Comparison of ENCODE assay signal across 17 cellular contexts in genomic region chr18:34764451-34764850, GRCh38. TPM values are rescaled to one million over a fixed set of nuclear protein-coding genes. Genes with fewer than 3 reads are reported as not detected.
DNase-seq lines count a peak whose midpoint lies in the region; TF ChIP-seq lines count a peak whose summit lies in the region.
"Had no signal": no experiment of that assay in that cellular context is flagged by ENCODE, and none has a peak within 500 bp of the region (broad histone marks: within the 10 kb centered on the region; RNA-seq: fewer than 3 reads in every experiment).

No MANE protein-coding gene starts in this region.

- no peaks in the 10 kb centered on the region for H3K4me1 ChIP-seq in Loucy (ENCODE audit: insufficient read depth, low read length, poor library complexity, severe bottlenecking)
- H3K4me1 ChIP-seq: HAP-1, SJCRH30 had no signal

- no peaks in the 10 kb centered on the region for H3K9me3 ChIP-seq in Loucy (ENCODE audit: insufficient read depth, low read depth, low read length)
- H3K9me3 ChIP-seq: HAP-1, SJCRH30 had no signal

- H3K79me2 ChIP-seq in Loucy (ENCODE audit: insufficient read depth, low read length) = no peaks in the 10 kb centered on the region

- no peaks in the 10 kb centered on the region for H3F3A ChIP-seq in Loucy (ENCODE audit: low read depth)

- H3K4me1 Mint-ChIP-seq in endothelial cell (ENCODE audit: unreplicated experiment) (peaks cover 28% of the 10 kb centered on the region), progenitor cell of endocrine pancreas (ENCODE audit: low read depth) (peaks cover 5% of the 10 kb centered on the region)
- H3K4me1 Mint-ChIP-seq: CD4-positive, alpha-beta memory T cell had no signal

- intact Hi-C loops in dorsolateral prefrontal cortex (cut with DNase I) = no loop called here

- H3K27ac ChIP-seq in dorsolateral prefrontal cortex = peak overlapping the region in 3 of 59 donors; percentile 10 to 60 (median 14)
- H3K27ac ChIP-seq: PC-9, SJCRH30 had no signal

- H3K27ac Mint-ChIP-seq in endothelial cell (ENCODE audit: unreplicated experiment) (no peak overlapping the region), progenitor cell of endocrine pancreas (no peak overlapping the region)
- H3K27ac Mint-ChIP-seq: CD4-positive, alpha-beta memory T cell had no signal

- H3K4me3 Mint-ChIP-seq in endothelial cell (ENCODE audit: unreplicated experiment) (no peak overlapping the region), progenitor cell of endocrine pancreas (ENCODE audit: low read depth) (no peak overlapping the region)
- H3K4me3 Mint-ChIP-seq: CD4-positive, alpha-beta memory T cell had no signal

- no peaks in the 10 kb centered on the region for H3K36me3 ChIP-seq in Loucy (ENCODE audit: insufficient read depth, low read length)
- H3K36me3 ChIP-seq: HAP-1, SJCRH30 had no signal

- H2AFZ ChIP-seq in Loucy (ENCODE audit: low read length) = no peak overlapping the region
- H2AFZ ChIP-seq: PC-9 had no signal

- H3K27me3 ChIP-seq in Loucy (ENCODE audit: insufficient read depth, low read length, poor library complexity, severe bottlenecking) = no peaks in the 10 kb centered on the region
- H3K27me3 ChIP-seq in dorsolateral prefrontal cortex = no peaks in the 10 kb centered on the region
- H3K27me3 ChIP-seq: SJCRH30 had no signal

- TF ChIP-seq CTCF in GM12872 (IDR thresholded peaks at IDR 0.05; ENCODE audit: insufficient read depth, low read depth, low read length) (0 out of 3 replicates have a peak, but pooled peaks have one; percentile 4), Loucy (conservative IDR thresholded peaks at IDR 0.05; ENCODE audit: low read length) (peak; percentile 20; the same call in 1 of the 2 replicates), endothelial cell (IDR thresholded peaks at IDR 0.05; ENCODE audit: unreplicated experiment) (peak; percentile 55), progenitor cell of endocrine pancreas (IDR thresholded peaks at IDR 0.05; ENCODE audit: unreplicated experiment) (peak; percentile 29), dorsolateral prefrontal cortex (IDR thresholded peaks at IDR 0.05 in 54 of 56, conservative IDR thresholded peaks at IDR 0.05 in 2 of 56; ENCODE audit: low read depth in 1 of 56, partially characterized antibody in 56 of 56) (peak in 6 of 56 donors; percentile 6 to 38 (median 15))

- DNase-seq in endothelial cell (ENCODE audit: low spot score) = no peak
- no peak for DNase-seq in progenitor cell of endocrine pancreas (ENCODE audit: low spot score, unreplicated experiment)
- no peak for DNase-seq in NCI-H2107 (lab: John Stamatoyannopoulos, UW)
- DNase-seq in NK-92 (lab: John Stamatoyannopoulos, UW; ENCODE audit: unreplicated experiment) = no peak
- DNase-seq in dorsolateral prefrontal cortex = no peak
- DNase-seq: CD4-positive, alpha-beta memory T cell; IMR-90; Karpas-422; NCI-H187 treated with DMSO at 0.1 percent for 48 hours; NCI-H2171 treated with DMSO at 0.1 percent for 48 hours; NCI-H748 treated with DMSO at 0.1 percent for 48 hours; PC-9; SJCRH30; SW 1271 had no signal

- H3K9me3 Mint-ChIP-seq in endothelial cell (ENCODE audit: unreplicated experiment) = no peaks in the 10 kb centered on the region
- H3K9me3 Mint-ChIP-seq in progenitor cell of endocrine pancreas (ENCODE audit: low read depth) = no peaks in the 10 kb centered on the region

- H3K27me3 Mint-ChIP-seq in endothelial cell (ENCODE audit: unreplicated experiment) (peaks cover 5% of the 10 kb centered on the region), progenitor cell of endocrine pancreas (no peaks in the 10 kb centered on the region)

- H3K9ac ChIP-seq in Loucy (ENCODE audit: low read depth, low read length, poor library complexity, severe bottlenecking) = no peak overlapping the region

- no peak overlapping the region for H3K4me2 ChIP-seq in Loucy (ENCODE audit: low read depth, low read length, poor library complexity, severe bottlenecking)
- H3K4me2 ChIP-seq: PC-9 had no signal

- H3K4me3 ChIP-seq in Loucy (ENCODE audit: low read length, poor library complexity, severe bottlenecking) = no peak overlapping the region
- no peak overlapping the region for H3K4me3 ChIP-seq in dorsolateral prefrontal cortex
- H3K4me3 ChIP-seq: HAP-1, PC-9, SJCRH30 had no signal

- no peaks in the 10 kb centered on the region for H3K9me2 ChIP-seq in Loucy (replicated peaks; ENCODE audit: low read depth, low read length)

- H3K36me3 Mint-ChIP-seq in endothelial cell (ENCODE audit: low read depth, unreplicated experiment) = no peaks in the 10 kb centered on the region
- H3K36me3 Mint-ChIP-seq in progenitor cell of endocrine pancreas (ENCODE audit: insufficient read depth) = peaks cover 4% of the 10 kb centered on the region
- H3K36me3 Mint-ChIP-seq: CD4-positive, alpha-beta memory T cell had no signal

- H4K20me1 ChIP-seq in Loucy (ENCODE audit: insufficient read depth, low read length, poor library complexity, severe bottlenecking) = no peaks in the 10 kb centered on the region

RNA-seq across cellular contexts. Expression of gene DTNA, which starts 54.4 kb away (rescaled TPM):
- total RNA-seq in endothelial cell (ENCODE audit: unreplicated experiment) (17.9 TPM), progenitor cell of endocrine pancreas (25.4 and 34.0 TPM in 2 replicates), dorsolateral prefrontal cortex (100 to 1,000 TPM; 265 to 923 (median 401) TPM)
- total RNA-seq: PC-9 had no signal
